In the genomic region with DNA sequence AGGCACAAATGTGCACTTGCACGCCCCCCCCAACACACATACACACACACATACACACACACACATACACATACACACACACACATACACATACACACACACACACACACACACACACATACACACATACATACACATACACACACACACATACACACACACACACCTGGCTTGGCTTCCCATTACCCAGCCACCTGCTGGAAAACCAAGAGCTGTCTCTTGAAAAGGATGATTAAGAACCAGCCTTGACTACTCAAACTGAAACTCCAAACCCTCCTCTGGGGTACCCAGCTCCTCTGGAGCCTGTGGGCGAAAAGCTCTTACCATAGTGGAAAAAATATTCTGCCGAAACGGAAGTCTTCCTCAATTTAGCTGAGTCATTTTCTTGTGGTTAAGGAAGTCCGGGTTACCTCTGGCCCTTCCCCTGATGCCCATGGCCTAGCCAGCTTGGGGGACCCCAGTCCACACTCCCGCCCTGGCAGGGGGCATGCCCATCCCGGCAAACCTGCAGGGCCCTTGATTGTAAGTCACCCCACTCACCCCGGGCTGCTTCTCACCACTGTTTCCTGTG, we compare ENCODE assay signal across 9 cellular contexts. TPM values are rescaled to one million over a fixed set of nuclear protein-coding genes. Genes with fewer than 3 reads are reported as not detected.
A peak's percentile ranks its signal among the peaks of the same experiment; 100 is the strongest.
DNase-seq lines count a peak whose midpoint lies in the region; ATAC-seq, FAIRE-seq and TF ChIP-seq lines count a peak whose summit lies in the region.
"Had no signal": no experiment of that assay in that cellular context is flagged by ENCODE, and none has a peak within 500 bp of the region (broad histone marks: within the 10 kb centered on the region; RNA-seq: fewer than 3 reads in every experiment).

No MANE protein-coding gene starts in this region.

- H2AK5ac ChIP-seq in H1 (ENCODE audit: low read depth, low read length), result no peak overlapping the region

- H3K23me2 ChIP-seq in H1 (ENCODE audit: low read depth, low read length), result peaks cover under 1% of the 10 kb centered on the region; the same call in 1 of the 2 replicates

- H3K36me3 ChIP-seq in Caco-2 (ENCODE audit: control insufficient read depth, insufficient read depth, low read length) (no peaks in the 10 kb centered on the region), H1 (ENCODE audit: control insufficient read depth in 2 of 4, insufficient read depth in 4 of 4, low read length in 3 of 4) (no peaks in the 10 kb centered on the region), MG63 (no peaks in the 10 kb centered on the region), suprapubic skin (no peaks in the 10 kb centered on the region)

- BruUV-seq in Caco-2 (replicated peaks; lab: Mats Ljungman, UMichigan), result no TSS peak

- CTCF ChIA-PET in Caco-2 (lab: Charles Lee) (no interaction called here), H1 (lab: Charles Lee; ENCODE audit: partially characterized antibody) (interaction anchor here (1.0 to 1.3 kb wide), 4 partner anchors 34 to 126 kb away, joined by 3 to 4 read pairs (median 3); no protein-coding TSS in a partner anchor)

- TF ChIP-seq POLR2A in H1 (IDR thresholded peaks at IDR 0.05; ENCODE audit: control extremely low read depth in 1 of 2, low read depth in 2 of 2, low read length in 2 of 2), result no peak
- no peak for TF ChIP-seq POLR2A in suprapubic skin (IDR thresholded peaks at IDR 0.05)

- H3K36me3 Mint-ChIP-seq in Caco-2 (ENCODE audit: insufficient read depth, unreplicated experiment), result peaks cover 6% of the 10 kb centered on the region

- POLR2A ChIA-PET in Caco-2 (lab: Charles Lee) (interaction anchor here (0.7 kb wide), 1 partner anchor 93 kb away, joined by 3 read pairs; the partner anchor contains the start of gene CEBPG), H1 (lab: Charles Lee; ENCODE audit: partially characterized antibody) (interaction anchor here (0.6 to 1.2 kb wide), 3 partner anchors 16 to 230 kb away, joined by 3 to 4 read pairs (median 3); no protein-coding TSS in a partner anchor)

- ATAC-seq in GM19468 (IDR thresholded peaks at IDR 0.05; ENCODE audit: extremely low read depth, unreplicated experiment) (peak; percentile 69), HG03558 (IDR thresholded peaks at IDR 0.05; ENCODE audit: extremely low read depth, unreplicated experiment) (peak; percentile 80)

- H3K14ac ChIP-seq in H1 (ENCODE audit: insufficient read length), result no peak overlapping the region

- no peak overlapping the region for H4K5ac ChIP-seq in H1 (ENCODE audit: insufficient read length, low read depth, low read length)

- intact Hi-C loops in Caco-2 (cut with micrococcal nuclease; ENCODE audit: unreplicated experiment), result no loop called here

- H3K4me1 ChIP-seq in Caco-2, result peaks cover 65% of the 10 kb centered on the region
- peaks cover 0 to 12% (median 2%) of the 10 kb centered on the region in 4 experiments; a peak in 5 of 7 replicates for H3K4me1 ChIP-seq in H1 (replicated peaks in 1 of 4; ENCODE audit: control insufficient read depth in 3 of 4, insufficient read depth in 4 of 4, low read length in 3 of 4)
- peaks cover 20% of the 10 kb centered on the region for H3K4me1 ChIP-seq in suprapubic skin

- 0 out of 2 replicates have a peak overlapping the region, but pooled peaks have one; percentile 6 for H2BK20ac ChIP-seq in H1 (ENCODE audit: low read length)

- H3K4me3 Mint-ChIP-seq in Caco-2 (ENCODE audit: unreplicated experiment), result no peak overlapping the region

- H3K4me2 ChIP-seq in H1 (ENCODE audit: insufficient read depth in 1 of 2, low read depth in 2 of 2, low read length in 2 of 2), result no peak overlapping the region

- H4K91ac ChIP-seq in H1 (replicated peaks; ENCODE audit: insufficient read length, low read length), result peak overlapping the region; percentile 42

- H3K79me1 ChIP-seq in H1 (ENCODE audit: low read depth, low read length), result no peaks in the 10 kb centered on the region

- peak overlapping the region; percentile 4; the same call in 1 of the 2 replicates for H2BK15ac ChIP-seq in H1 (ENCODE audit: low read length)

- H3K23ac ChIP-seq in H1 (ENCODE audit: insufficient read length), result no peak overlapping the region

- peak overlapping the region; percentile 78; the same call in 1 of the 2 replicates for H2BK5ac ChIP-seq in H1 (ENCODE audit: low read depth, low read length)

- H2AFZ ChIP-seq in H1 (ENCODE audit: low read length), result no peak overlapping the region

- no peak overlapping the region for H2BK120ac ChIP-seq in H1 (replicated peaks; ENCODE audit: low read depth, low read length)

- no peak overlapping the region; the same call in 1 of the 2 replicates for H3K18ac ChIP-seq in H1 (ENCODE audit: extremely low read depth, low read length)

- no peak overlapping the region for H3K9ac ChIP-seq in H1 (replicated peaks in 1 of 4; ENCODE audit: extremely low read depth in 1 of 4, low read depth in 3 of 4, low read length in 3 of 4)

- H3K27ac Mint-ChIP-seq in Caco-2 (ENCODE audit: unreplicated experiment), result peak overlapping the region; percentile 97

- no peak overlapping the region for H3K4ac ChIP-seq in H1 (replicated peaks; ENCODE audit: insufficient read length, low read depth, low read length)

- peaks cover 33% of the 10 kb centered on the region for H3K4me1 Mint-ChIP-seq in Caco-2 (ENCODE audit: low read depth, unreplicated experiment)

- no peaks in the 10 kb centered on the region for H3K27me3 ChIP-seq in Caco-2 (replicated peaks; ENCODE audit: control insufficient read depth, insufficient read depth, low read length)
- H3K27me3 ChIP-seq in H1 (replicated peaks in 1 of 4; ENCODE audit: control insufficient read depth in 3 of 4, extremely low read depth in 1 of 4, insufficient read depth in 3 of 4, low read length in 3 of 4), result no peaks in the 10 kb centered on the region
- H3K27me3 ChIP-seq in MG63, result no peaks in the 10 kb centered on the region; the same call in 1 of the 2 replicates
- H3K27me3 ChIP-seq in suprapubic skin, result no peaks in the 10 kb centered on the region

- 89% methylated on average over 8 of the region's 8 CpGs; no CpG with 5 or more reads in 1 of the 2 experiments for WGBS in H1 (ENCODE audit: extremely low coverage in 1 of 2, insufficient coverage in 1 of 2, insufficient read length in 1 of 2, insufficient replicate concordance in 2 of 2, low coverage in 1 of 2, low lambda C conversion rate in 2 of 2, missing lambda C conversion rate in 1 of 2), 2 experiments
- WGBS in suprapubic skin, result 70% methylated on average over 5 of the region's 8 CpGs

- no peak for DNase-seq in Caco-2
- no peak for DNase-seq in H1 (ENCODE audit: low read depth in 1 of 2, low spot score in 2 of 2)
- no peak for DNase-seq in MG63
- no peak for DNase-seq in amniotic stem cell (lab: John Stamatoyannopoulos, UW)
- DNase-seq in suprapubic skin (ENCODE audit: low spot score in 2 of 2), result no peak
- DNase-seq in DMS153 treated with DMSO at 0.1 percent for 48 hours (lab: John Stamatoyannopoulos, UW; ENCODE audit: unreplicated experiment), result no peak

- H3K4me3 ChIP-seq in Caco-2 (ENCODE audit: low read depth, low read length) (no peak overlapping the region), H1 (ENCODE audit: extremely low read depth in 1 of 4, insufficient read depth in 2 of 4, low read depth in 3 of 4, low read length in 4 of 4) (no peak overlapping the region), MG63 (no peak overlapping the region), suprapubic skin (no peak overlapping the region)

- H4K8ac ChIP-seq in H1 (ENCODE audit: extremely low read depth, insufficient read depth, low read length), result no peak overlapping the region

- H2BK12ac ChIP-seq in H1 (ENCODE audit: low read depth, low read length), result 0 out of 2 replicates have a peak overlapping the region, but pooled peaks have one; percentile 27

- 0 out of 2 replicates have a peak, but pooled peaks cover 5% of the 10 kb centered on the region for H3K9me3 ChIP-seq in Caco-2
- H3K9me3 ChIP-seq in H1 (ENCODE audit: insufficient read depth in 2 of 2, low read depth in 1 of 2, low read length in 1 of 2), result no peaks in the 10 kb centered on the region
- H3K9me3 ChIP-seq in MG63, result no peaks in the 10 kb centered on the region
- H3K9me3 ChIP-seq in suprapubic skin, result no peaks in the 10 kb centered on the region

- H3K79me2 ChIP-seq in H1 (ENCODE audit: control insufficient read depth in 1 of 2, insufficient read depth in 2 of 2, low read length in 2 of 2), result no peaks in the 10 kb centered on the region

- no peaks in the 10 kb centered on the region for H3K9me3 Mint-ChIP-seq in Caco-2 (ENCODE audit: unreplicated experiment)

- no peaks in the 10 kb centered on the region for H4K20me1 ChIP-seq in H1 (replicated peaks in 1 of 2; ENCODE audit: control insufficient read depth in 1 of 2, insufficient read depth in 2 of 2, low read length in 2 of 2)

- TF ChIP-seq CTCF in Caco-2 (IDR thresholded peaks at IDR 0.05; ENCODE audit: insufficient read depth in 1 of 2, low read depth in 1 of 2, low read length in 1 of 2, severe bottlenecking in 1 of 2, unreplicated experiment in 1 of 2) (no peak), H1 (IDR thresholded peaks at IDR 0.05; ENCODE audit: control extremely low read depth in 1 of 3, insufficient read depth in 1 of 3, low read depth in 1 of 3, low read length in 3 of 3) (no peak), suprapubic skin (IDR thresholded peaks at IDR 0.05) (no peak)

- H3K27ac ChIP-seq in H1 (ENCODE audit: low read depth, low read length) (no peak overlapping the region), suprapubic skin (no peak overlapping the region)

- no peak overlapping the region for H3K56ac ChIP-seq in H1 (replicated peaks; ENCODE audit: insufficient read length, low read depth, low read length)

- TF ChIP-seq RAD21 in H1 (IDR thresholded peaks at IDR 0.05 in 1 of 2, conservative IDR thresholded peaks at IDR 0.05 in 1 of 2; ENCODE audit: low read depth in 2 of 2, low read length in 2 of 2), result no peak

- no peak for FAIRE-seq in H1 (lab: Jason Lieb, UNC)
- FAIRE-seq: TTC549 had no signal

- H3K27me3 Mint-ChIP-seq in Caco-2 (ENCODE audit: insufficient read depth, unreplicated experiment), result no peaks in the 10 kb centered on the region

- TF ChIP-seq EP300 in H1 (IDR thresholded peaks at IDR 0.05; ENCODE audit: borderline replicate concordance in 1 of 2, low read depth in 2 of 2, low read length in 2 of 2) (no peak), suprapubic skin (IDR thresholded peaks at IDR 0.05) (no peak)

RNA-seq across cellular contexts. Expression of gene CEBPA, which starts 21.9 kb away (rescaled TPM):
- total RNA-seq in Caco-2 (2022) (97.9 and 110 TPM in 2 replicates), suprapubic skin (100 to 1,000 TPM in 3 of 4 donors, 10 to 100 TPM in 1; 86.3 to 360 (median 196) TPM)
- 2.7 and 3.0 TPM in 2 replicates for total RNA-seq in H1 (2021; fragmentation: NEBNext Ultra II Directional; extraction: Animal tissue kit (Norgen Biotek cat#: 25700))
- 2.0 and 2.4 TPM in 2 replicates for polyA plus RNA-seq in H1 (2011; rRNA removed)
- 2.1 TPM for polyA plus RNA-seq in H1 (2011; cell fraction: cytosol; rRNA removed)
- polyA plus RNA-seq in H1 (2011; cell fraction: nucleus; rRNA removed), result 1.4 TPM
- polyA plus RNA-seq in H1 (2012, experiment 1 of 2), result 1.1 to 1.9 TPM (median 1.5 TPM) in 4 replicates
- polyA plus RNA-seq in H1 (2012, experiment 2 of 2), result 1.4 TPM
- 1.5 TPM for polyA plus RNA-seq in H1 (2013, experiment 1 of 2)
- polyA plus RNA-seq in H1 (2013, experiment 2 of 2), result 1.3 TPM
- 1.4 and 1.6 TPM in 2 replicates for polyA minus RNA-seq in H1 (2011; rRNA and poly(A)+ RNA removed)
- 2.1 TPM for polyA minus RNA-seq in H1 (2011; cell fraction: cytosol; rRNA and poly(A)+ RNA removed)
- polyA minus RNA-seq in H1 (2011; cell fraction: nucleus; rRNA and poly(A)+ RNA removed), result 6.4 TPM
- total RNA-seq in MG63 (2014; rRNA removed; shearing (Covaris generic); ENCODE audit: low replicate concordance), result 4.2 and 4.5 TPM in 2 replicates

RNA-seq across cellular contexts. Expression of gene SLC7A10, which starts 54.8 kb away (rescaled TPM):
- total RNA-seq in Caco-2 (2022) (not detected in 2 replicates), suprapubic skin (under 1 TPM in 2 of 4 donors, not detected in 2; 0.38 to 0.93 TPM)
- total RNA-seq in H1 (2021; fragmentation: NEBNext Ultra II Directional; extraction: Animal tissue kit (Norgen Biotek cat#: 25700)), result 3.2 and 3.7 TPM in 2 replicates
- polyA plus RNA-seq in H1 (2011; rRNA removed), result 7.1 and 11.5 TPM in 2 replicates
- polyA plus RNA-seq in H1 (2011; cell fraction: cytosol; rRNA removed), result 5.3 TPM
- polyA plus RNA-seq in H1 (2011; cell fraction: nucleus; rRNA removed), result 17.8 TPM
- polyA plus RNA-seq in H1 (2012, experiment 1 of 2), result 3.7 to 6.3 TPM (median 4.5 TPM) in 4 replicates
- polyA plus RNA-seq in H1 (2012, experiment 2 of 2), result 3.0 TPM
- polyA plus RNA-seq in H1 (2013, experiment 1 of 2), result 4.2 TPM
- polyA plus RNA-seq in H1 (2013, experiment 2 of 2), result 4.0 TPM
- polyA minus RNA-seq in H1 (2011; rRNA and poly(A)+ RNA removed), result 2.2 and 2.9 TPM in 2 replicates
- polyA minus RNA-seq in H1 (2011; cell fraction: cytosol; rRNA and poly(A)+ RNA removed), result 3.4 TPM
- 3.1 TPM for polyA minus RNA-seq in H1 (2011; cell fraction: nucleus; rRNA and poly(A)+ RNA removed)
- not detected in 2 replicates for total RNA-seq in MG63 (2014; rRNA removed; shearing (Covaris generic); ENCODE audit: low replicate concordance)

Comparison
In these comparisons a context has a peak if more than half of its experiments do, and no peak if none do; other contexts are left out.
1. RNA of gene CEBPA, which starts 21.9 kb away (total RNA-seq): 86.3 to 360 TPM in suprapubic skin and 97.9 to 110 TPM in Caco-2; 4.2 to 4.5 TPM in MG63 and 2.7 to 3.0 TPM in H1; every median in the first group is over 10 times any median in the second.